10 cellular contexts compared by ENCODE assay signal in genomic region chr14:23308721-23309445, GRCh38.
DNase-seq lines count a peak whose midpoint lies in the region; ATAC-seq and TF ChIP-seq lines count a peak whose summit lies in the region.
"Had no signal": no experiment of that assay in that cellular context is flagged by ENCODE, and none has a peak within 500 bp of the region (broad histone marks: within the 10 kb centered on the region; RNA-seq: fewer than 3 reads in every experiment).

No MANE protein-coding gene starts in this region.

- DNase-seq in RWPE2 (ENCODE audit: low spot score) (no peak), epithelial cell of esophagus (ENCODE audit: low read depth) (no peak), HEK293T (ENCODE audit: extremely low spot score) (no peak), AG20443 (ENCODE audit: low spot score) (no peak)
- DNase-seq: activated naive CD8-positive, alpha-beta T cell treated with anti-CD3 and anti-CD28 coated beads, Interleukin-2, amount 50 U/mL, for 24 hours; DMS53; naive thymus-derived CD8-positive, alpha-beta T cell; NK-92 treated with Interleukin-12 subunit alpha and Interleukin-12 subunit beta, amount 100 ng/mL, for 24 hours had no signal

- peaks cover 65% of the 10 kb centered on the region for H3K36me3 ChIP-seq in RWPE2 (ENCODE audit: low read depth)

- POLR2A ChIA-PET in HEK293T (lab: Yijun Ruan, JAX): interaction anchor here (2.2 to 9.6 kb wide), 2 partner anchors 12 to 22 kb away, joined by 5 to 256 read pairs; partner anchors contain the start of genes HOMEZ and PABPN1

- no peaks in the 10 kb centered on the region for H3K27me3 ChIP-seq in RWPE2 (ENCODE audit: insufficient read depth, poor library complexity, severe bottlenecking)

- peaks cover 16% of the 10 kb centered on the region for H3K4me1 ChIP-seq in RWPE2 (ENCODE audit: insufficient read depth, poor library complexity, severe bottlenecking)

- ATAC-seq in RWPE2 (ENCODE audit: low read depth): no peak
- ATAC-seq in HG03039 (IDR thresholded peaks at IDR 0.05; ENCODE audit: unreplicated experiment): no peak
- ATAC-seq: activated naive CD8-positive, alpha-beta T cell treated with anti-CD3 and anti-CD28 coated beads, Interleukin-2, amount 50 U/mL, for 24 hours; naive thymus-derived CD8-positive, alpha-beta T cell had no signal

- no peak for TF ChIP-seq CTCF in RWPE2 (IDR thresholded peaks at IDR 0.05; ENCODE audit: poor library complexity, severe bottlenecking)
- no peak for TF ChIP-seq CTCF in epithelial cell of esophagus (IDR thresholded peaks at IDR 0.05; ENCODE audit: insufficient read depth, low read depth, low read length, missing control alignments)

- CTCF ChIA-PET in HEK293T (lab: Yijun Ruan, JAX): no interaction called here

- no peak overlapping the region for H3K4me3 ChIP-seq in RWPE2 (ENCODE audit: severe bottlenecking)
- H3K4me3 ChIP-seq in epithelial cell of esophagus (ENCODE audit: low read length): peak overlapping the region; percentile 90
- H3K4me3 ChIP-seq in skin epidermis: peak overlapping the region in 3 of 7 experiments; percentile 4 to 69 (median 58)

- H3K9me3 ChIP-seq in RWPE2 (ENCODE audit: severe bottlenecking): no peaks in the 10 kb centered on the region

- peak overlapping the region; percentile 65 for H3K27ac ChIP-seq in RWPE2 (ENCODE audit: poor library complexity, severe bottlenecking)
- peak overlapping the region in 14 of 21 experiments; percentile 10 to 95 (median 46) for H3K27ac ChIP-seq in skin epidermis

TF ChIP-seq in HEK293T, 16 proteins besides CTCF, POLR2A, EP300 and RAD21:
- TF ChIP-seq FOXM1 (IDR thresholded peaks at IDR 0.05; ENCODE audit: borderline replicate concordance) (no peak), HDGF (IDR thresholded peaks at IDR 0.05; ENCODE audit: borderline replicate concordance) (no peak), CTBP1 (IDR thresholded peaks at IDR 0.05; ENCODE audit: borderline replicate concordance) (no peak), BHLHE40 (IDR thresholded peaks at IDR 0.05; ENCODE audit: borderline replicate concordance) (no peak), TARDBP (IDR thresholded peaks at IDR 0.05) (no peak), PKNOX1 (IDR thresholded peaks at IDR 0.05) (no peak), L3MBTL2 (conservative IDR thresholded peaks at IDR 0.05) (no peak), ZNF384 (IDR thresholded peaks at IDR 0.05) (no peak)
